In the genomic region with DNA sequence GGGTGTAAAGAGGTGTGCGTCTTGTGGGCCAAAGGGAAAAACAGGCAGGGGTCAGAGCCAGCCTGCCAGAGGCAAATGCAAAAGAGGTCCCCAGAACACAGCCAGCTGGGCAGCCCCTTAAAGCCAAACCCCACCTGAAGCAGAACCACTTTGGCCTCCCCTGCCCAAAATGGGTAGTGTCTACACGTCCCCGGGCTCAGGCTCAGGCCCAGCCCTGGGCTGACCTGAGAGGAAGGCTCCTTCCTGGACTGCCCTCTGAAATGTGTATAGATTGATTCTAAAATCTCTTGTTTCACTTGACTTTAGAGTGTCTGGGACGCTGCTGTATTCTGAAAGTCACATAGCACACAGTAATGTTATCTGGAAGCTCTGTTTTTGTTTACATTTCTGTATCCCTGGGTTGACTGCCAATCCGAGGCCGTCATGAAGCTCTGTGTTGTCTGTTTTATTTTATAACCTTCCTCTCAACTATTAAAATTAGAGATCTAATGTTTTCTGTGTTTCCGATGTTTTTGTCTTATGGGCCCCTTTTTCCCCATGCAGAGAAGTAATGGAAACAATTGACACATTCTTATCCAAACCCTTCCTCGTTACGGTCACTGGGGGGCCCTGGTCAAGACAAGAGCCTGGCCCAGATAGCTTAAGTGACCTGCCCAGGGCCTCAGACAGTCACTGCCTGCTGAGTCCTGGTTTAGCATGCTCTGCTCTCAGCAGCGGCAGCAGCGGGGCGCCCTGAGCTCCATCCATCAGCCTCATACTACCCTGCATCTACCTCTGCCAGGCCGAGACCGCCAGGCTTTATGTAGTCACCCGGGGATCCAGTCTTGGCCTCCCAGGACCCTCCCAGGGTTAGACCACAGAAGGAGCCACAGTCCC, we compare ENCODE assay signal across 1 cellular context.
TF ChIP-seq lines count a peak whose summit lies in the region.

No MANE protein-coding gene starts in this region.

TF ChIP-seq in GM23338, 12 proteins besides CTCF, POLR2A, EP300 and RAD21 (continued from another document):
- TF ChIP-seq, protein P1, sequence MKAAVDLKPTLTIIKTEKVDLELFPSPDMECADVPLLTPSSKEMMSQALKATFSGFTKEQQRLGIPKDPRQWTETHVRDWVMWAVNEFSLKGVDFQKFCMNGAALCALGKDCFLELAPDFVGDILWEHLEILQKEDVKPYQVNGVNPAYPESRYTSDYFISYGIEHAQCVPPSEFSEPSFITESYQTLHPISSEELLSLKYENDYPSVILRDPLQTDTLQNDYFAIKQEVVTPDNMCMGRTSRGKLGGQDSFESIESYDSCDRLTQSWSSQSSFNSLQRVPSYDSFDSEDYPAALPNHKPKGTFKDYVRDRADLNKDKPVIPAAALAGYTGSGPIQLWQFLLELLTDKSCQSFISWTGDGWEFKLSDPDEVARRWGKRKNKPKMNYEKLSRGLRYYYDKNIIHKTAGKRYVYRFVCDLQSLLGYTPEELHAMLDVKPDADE (IDR thresholded peaks at IDR 0.05): no peak
- TF ChIP-seq ZNF331 (CRISPR knock-in tag; IDR thresholded peaks at IDR 0.05; ENCODE audit: low read depth) (no peak), REST (IDR thresholded peaks at IDR 0.05; ENCODE audit: unreplicated experiment) (no peak), ZNF462 (CRISPR knock-in tag; IDR thresholded peaks at IDR 0.05) (no peak), NANOG (IDR thresholded peaks at IDR 0.05; ENCODE audit: borderline replicate concordance) (no peak), CREB1 (CRISPR knock-in tag; IDR thresholded peaks at IDR 0.05; ENCODE audit: low read depth) (no peak), STAT1 (IDR thresholded peaks at IDR 0.05; ENCODE audit: unreplicated experiment) (no peak), POLR2AphosphoS5 (IDR thresholded peaks at IDR 0.05; ENCODE audit: low read depth) (no peak)
